In genomic region chr6:152305672-152306071, GRCh38 we compare ENCODE assay signal across 18 cellular contexts.
DNase-seq lines count a peak whose midpoint lies in the region; ATAC-seq, FAIRE-seq and TF ChIP-seq lines count a peak whose summit lies in the region.
"Had no signal": no experiment of that assay in that cellular context is flagged by ENCODE, and none has a peak within 500 bp of the region (broad histone marks: within the 10 kb centered on the region; RNA-seq: fewer than 3 reads in every experiment).

No MANE protein-coding gene starts in this region.

- H3K27ac Mint-ChIP-seq in HFFc6, result peak overlapping the region; percentile 49; the same call in 1 of the 2 replicates
- peak overlapping the region in 2 of 3 experiments; percentile 28 to 50 for H3K27ac Mint-ChIP-seq in nephron

- H3K4me3 Mint-ChIP-seq in HFFc6 (no peak overlapping the region), nephron (no peak overlapping the region)

- H3K9me2 ChIP-seq in SU-DHL-6 (replicated peaks; ENCODE audit: insufficient read depth, low read length), result no peaks in the 10 kb centered on the region

- no peak overlapping the region for H3K9ac ChIP-seq in SU-DHL-6 (ENCODE audit: low read length)
- H3K9ac ChIP-seq: BLaER1 treated with 17β-estradiol and CSF1 and Interleukin-3, amounts not matched to agents 10 nM and 100 nM; GM23248 had no signal

- no peaks in the 10 kb centered on the region for H4K20me1 ChIP-seq in SU-DHL-6 (ENCODE audit: low read depth, low read length)
- H4K20me1 ChIP-seq: BLaER1 treated with 17β-estradiol and CSF1 and Interleukin-3, amounts not matched to agents 10 nM and 100 nM had no signal

- H3K36me3 Mint-ChIP-seq in HFFc6 (ENCODE audit: low read depth) (peaks cover 23% of the 10 kb centered on the region; the same call in 1 of the 2 replicates), nephron (ENCODE audit: low read depth) (peaks cover 18% of the 10 kb centered on the region)

- H3K79me2 ChIP-seq in SU-DHL-6 (ENCODE audit: insufficient read depth, low read length), result peaks cover 10% of the 10 kb centered on the region

- H3K27me3 ChIP-seq in SU-DHL-6 (ENCODE audit: low read length) (no peaks in the 10 kb centered on the region), small intestine (ENCODE audit: control insufficient read depth in 2 of 2, insufficient read depth in 2 of 2, low read length in 2 of 2) (no peaks in the 10 kb centered on the region)
- H3K27me3 ChIP-seq: BLaER1 treated with 17β-estradiol and CSF1 and Interleukin-3, amounts not matched to agents 10 nM and 100 nM had no signal

- H2AFZ ChIP-seq in SU-DHL-6 (ENCODE audit: low read depth, low read length, severe bottlenecking), result peak overlapping the region; percentile 3
- H2AFZ ChIP-seq: GM23248 had no signal

- H3K4me1 ChIP-seq in small intestine (ENCODE audit: control insufficient read depth in 2 of 2, insufficient read depth in 1 of 2, low read depth in 1 of 2, low read length in 1 of 2), result no peaks in the 10 kb centered on the region

- peaks cover 19% of the 10 kb centered on the region for H3F3A ChIP-seq in SU-DHL-6 (ENCODE audit: insufficient read depth)

- no peak overlapping the region for H3K4me2 ChIP-seq in SU-DHL-6 (ENCODE audit: low read depth, low read length, poor library complexity, severe bottlenecking)
- H3K4me2 ChIP-seq: BLaER1 treated with 17β-estradiol and CSF1 and Interleukin-3, amounts not matched to agents 10 nM and 100 nM had no signal

- no peaks in the 10 kb centered on the region for H3K36me3 ChIP-seq in SU-DHL-6 (ENCODE audit: low read length)
- H3K36me3 ChIP-seq in small intestine (ENCODE audit: control insufficient read depth in 2 of 2, insufficient read depth in 2 of 2, low read length in 2 of 2), result no peaks in the 10 kb centered on the region
- H3K36me3 ChIP-seq: BLaER1 treated with 17β-estradiol and CSF1 and Interleukin-3, amounts not matched to agents 10 nM and 100 nM had no signal

- H3K9me3 Mint-ChIP-seq in HFFc6 (no peaks in the 10 kb centered on the region), nephron (no peaks in the 10 kb centered on the region)
- H3K9me3 Mint-ChIP-seq: CD8-positive, alpha-beta memory T cell had no signal

- H3K27ac ChIP-seq in SU-DHL-6 (ENCODE audit: low read depth, low read length) (no peak overlapping the region), small intestine (ENCODE audit: low read depth in 1 of 2, low read length in 1 of 2) (no peak overlapping the region)
- H3K27ac ChIP-seq: BLaER1 treated with 17β-estradiol and CSF1 and Interleukin-3, amounts not matched to agents 10 nM and 100 nM; GM23248 had no signal

- DNase-seq in HFFc6, result no peak
- peak; percentile 47 for DNase-seq in glomerular endothelial cell (ENCODE audit: extremely low read depth, low read depth, low spot score)
- no peak for DNase-seq in activated naive CD4-positive, alpha-beta T cell treated with anti-CD3 and anti-CD28 coated beads, Interleukin-2, amount 50 U/mL, for 16 hours
- DNase-seq in small intestine, result no peak
- DNase-seq: CD8-positive, alpha-beta memory T cell; DMS79 treated with DMSO at 0.1 percent for 48 hours; GM23248; KBM-7; NCI-H1436 treated with DMSO at 0.1 percent for 48 hours; NCI-H2029 treated with DMSO at 0.1 percent for 48 hours; NCI-H748 treated with DMSO at 0.1 percent for 48 hours; SHP77 had no signal

- 23 to 55% (median 43%) methylated on average over 1 of the region's 1 CpG for WGBS in small intestine, 3 donors

- FAIRE-seq in small intestine (lab: Jason Lieb, UNC), result no peak
- FAIRE-seq: A204.1 had no signal

- no peaks in the 10 kb centered on the region; the same call in 1 of the 2 replicates for H3K27me3 Mint-ChIP-seq in HFFc6 (ENCODE audit: insufficient read depth)
- no peaks in the 10 kb centered on the region for H3K27me3 Mint-ChIP-seq in nephron (ENCODE audit: low read depth)
- H3K27me3 Mint-ChIP-seq: CD8-positive, alpha-beta memory T cell had no signal

- ATAC-seq in GM19023 (IDR thresholded peaks at IDR 0.05; ENCODE audit: unreplicated experiment), result no peak
- ATAC-seq: HCT116 had no signal

- no peaks in the 10 kb centered on the region for H3K9me3 ChIP-seq in SU-DHL-6 (ENCODE audit: insufficient read depth, low read length)
- H3K9me3 ChIP-seq in small intestine (ENCODE audit: control insufficient read depth, low read depth), result no peaks in the 10 kb centered on the region
- H3K9me3 ChIP-seq: BLaER1 treated with 17β-estradiol and CSF1 and Interleukin-3, amounts not matched to agents 10 nM and 100 nM had no signal

- no peak for TF ChIP-seq CTCF in HFFc6 (IDR thresholded peaks at IDR 0.05)
- no peak for TF ChIP-seq CTCF in SU-DHL-6 (IDR thresholded peaks at IDR 0.05; ENCODE audit: insufficient read depth, low read length, poor library complexity, severe bottlenecking)
- TF ChIP-seq CTCF in nephron (IDR thresholded peaks at IDR 0.05; ENCODE audit: unreplicated experiment in 3 of 3), result no peak

- H3K4me1 Mint-ChIP-seq in HFFc6 (ENCODE audit: low read depth) (peaks cover 20% of the 10 kb centered on the region), nephron (peaks cover 18% of the 10 kb centered on the region)

- no peak overlapping the region for H3K4me3 ChIP-seq in SU-DHL-6 (ENCODE audit: insufficient read depth, low read length, poor library complexity, severe bottlenecking)
- no peak overlapping the region for H3K4me3 ChIP-seq in small intestine (ENCODE audit: low read depth in 1 of 2, low read length in 2 of 2)
- H3K4me3 ChIP-seq: BLaER1 treated with 17β-estradiol and CSF1 and Interleukin-3, amounts not matched to agents 10 nM and 100 nM; GM23248 had no signal
